ENCODE assay signal across 17 cellular contexts in the genomic region with DNA sequence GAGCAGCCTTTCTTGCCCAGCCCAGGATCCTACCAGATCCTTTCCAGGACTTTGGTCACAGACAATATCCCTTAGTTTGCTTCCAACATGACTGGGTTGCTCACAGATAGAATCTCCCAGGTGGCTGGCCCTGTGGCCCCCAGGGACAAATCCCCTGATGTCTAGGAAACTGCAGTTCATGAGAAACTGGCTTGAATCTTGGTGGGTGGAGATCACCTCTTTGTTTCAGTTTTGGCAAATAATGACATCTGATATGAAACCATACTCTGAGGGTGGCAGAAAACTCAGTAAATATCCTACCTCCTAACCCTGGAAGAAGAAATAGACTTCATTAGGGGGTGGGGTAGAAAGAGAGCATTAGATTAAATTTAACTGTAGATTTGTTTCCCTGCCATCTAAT.
"Had no signal": no experiment of that assay in that cellular context is flagged by ENCODE, and none has a peak within 500 bp of the region (broad histone marks: within the 10 kb centered on the region; RNA-seq: fewer than 3 reads in every experiment).

No MANE protein-coding gene starts in this region.

- DNase-seq: activated B cell treated with CpG ODN at 0.5 μM for 24 hours; activated CD4-positive, alpha-beta T cell treated with anti-CD3 and anti-CD28 coated beads for 1 hour; activated CD4-positive, alpha-beta T cell treated with anti-CD3 and anti-CD28 coated beads, Interleukin-2, amount 10 ng/mL, durations not matched to agents 24 days and 14 days; activated CD4-positive, alpha-beta T cell treated with anti-CD3 and anti-CD28 coated beads, Interleukin-2, amount 50 U/mL, for 48 hours; activated CD8-positive, alpha-beta memory T cell treated with anti-CD3 and anti-CD28 coated beads, Interleukin-2, amount 10 ng/mL, durations not matched to agents 7 days and 5 days; activated effector memory CD4-positive, alpha-beta T cell treated with anti-CD3 and anti-CD28 coated beads, Interleukin-2, amount 50 U/mL, for 16 hours; activated naive CD4-positive, alpha-beta T cell treated with Interleukin-2 at 50 U/mL for 16 hours; activated T-cell treated with anti-CD3 and anti-CD28 coated beads, Interleukin-2, amount 50 U/mL, for 24 hours; cortex of kidney; NCI-H1105; NCI-H1436 treated with DMSO at 0.1 percent for 48 hours; NCI-H187; NCI-H2081; NCI-H226; NCI-H510A; PC-3; SHP77 treated with DMSO at 0.1 percent for 48 hours had no signal

- ATAC-seq: activated CD8-positive, alpha-beta memory T cell treated with anti-CD3 and anti-CD28 coated beads, Interleukin-2, amount 10 ng/mL, durations not matched to agents 7 days and 5 days; PC-3 had no signal
